7 cellular contexts compared by ENCODE assay signal in the genomic region with DNA sequence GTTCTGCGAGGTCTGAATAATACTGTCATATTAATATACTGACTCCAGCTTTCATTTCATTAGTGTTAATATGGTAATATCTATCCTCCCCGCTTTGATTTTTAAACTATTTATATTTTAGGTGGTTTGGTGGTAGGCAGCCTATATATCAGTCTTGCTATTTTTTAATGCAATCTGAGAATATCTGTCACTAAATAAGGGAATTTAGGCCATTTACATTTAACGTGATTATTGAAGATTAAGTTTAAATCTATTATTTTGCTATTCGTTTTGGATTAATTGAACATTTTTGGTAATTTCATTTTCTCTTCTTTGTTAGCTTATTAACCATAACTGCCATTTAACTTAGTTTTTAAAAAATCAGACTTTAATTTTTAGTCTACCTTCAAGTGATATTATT.
"Had no signal": no experiment of that assay in that cellular context is flagged by ENCODE, and none has a peak within 500 bp of the region (broad histone marks: within the 10 kb centered on the region; RNA-seq: fewer than 3 reads in every experiment).

No MANE protein-coding gene starts in this region.

- ATAC-seq: HepG2 had no signal

- DNase-seq: IMR-90, KBM-7, KG1 had no signal

- FAIRE-seq: HepG2, HTR-8/SVneo had no signal

- H3K4me2 ChIP-seq: KMS-11 had no signal

- H3K9ac ChIP-seq: KMS-11 had no signal

- H3K27ac ChIP-seq: HL-60, KMS-11 had no signal
